14 cellular contexts compared by ENCODE assay signal in genomic region chr1:159855709-159856108, GRCh38. TPM values are rescaled to one million over a fixed set of nuclear protein-coding genes. Genes with fewer than 3 reads are reported as not detected.
DNase-seq lines count a peak whose midpoint lies in the region; ATAC-seq and TF ChIP-seq lines count a peak whose summit lies in the region.
"Had no signal": no experiment of that assay in that cellular context is flagged by ENCODE, and none has a peak within 500 bp of the region (broad histone marks: within the 10 kb centered on the region; RNA-seq: fewer than 3 reads in every experiment).

No MANE protein-coding gene starts in this region.

- WGBS in smooth muscle cell (ENCODE audit: low lambda C conversion rate), result 97% methylated on average over 26 of the region's 34 CpGs
- 64 to 77% methylated on average over 33 to 34 of the region's 34 CpGs for WGBS in lower leg skin, 2 donors

- H2AFZ ChIP-seq in smooth muscle cell (ENCODE audit: low read depth), result no peak overlapping the region

- no peaks in the 10 kb centered on the region for H3K27me3 Mint-ChIP-seq in CD4-positive, CD25-positive, alpha-beta regulatory T cell
- peaks cover 3% of the 10 kb centered on the region for H3K27me3 Mint-ChIP-seq in HFFc6 (ENCODE audit: insufficient read depth)
- no peaks in the 10 kb centered on the region for H3K27me3 Mint-ChIP-seq in effector memory CD8-positive, alpha-beta T cell
- H3K27me3 Mint-ChIP-seq: stimulated activated naive CD8-positive, alpha-beta T cell treated with anti-CD3 and anti-CD28 coated beads, Interleukin-15, Interleukin-2, amounts not matched to agents 100 ng/mL and 50 ng/mL, for 24 hours had no signal

- H3K9ac ChIP-seq in smooth muscle cell (ENCODE audit: low read depth), result no peak overlapping the region

- H3K4me3 ChIP-seq in CD4-positive, CD25-positive, alpha-beta regulatory T cell (ENCODE audit: low read depth, low read length), result no peak overlapping the region
- H3K4me3 ChIP-seq in smooth muscle cell (no peak overlapping the region), lower leg skin (ENCODE audit: low read depth, poor library complexity, severe bottlenecking) (no peak overlapping the region)

- intact Hi-C loops in lower leg skin (cut with DNase I; ENCODE audit: low total_unique reads), result no loop called here

- DNase-seq in CD4-positive, CD25-positive, alpha-beta regulatory T cell, result no peak
- DNase-seq in HFFc6 (no peak), smooth muscle cell (lab: John Stamatoyannopoulos, UW; ENCODE audit: unreplicated experiment) (no peak), NCI-H2196 (lab: John Stamatoyannopoulos, UW; ENCODE audit: unreplicated experiment) (no peak), lower leg skin (ENCODE audit: low spot score in 2 of 2) (no peak)
- no peak for DNase-seq in effector memory CD8-positive, alpha-beta T cell
- DNase-seq: activated CD8-positive, alpha-beta memory T cell treated with anti-CD3 and anti-CD28 coated beads, Interleukin-2, amount 50 U/mL, for 4 hours; effector CD4-positive, alpha-beta T cell; kidney had no signal

- peak overlapping the region in 2 of 3 donors; percentile 60 to 89 for H3K27ac Mint-ChIP-seq in CD4-positive, CD25-positive, alpha-beta regulatory T cell
- peak overlapping the region; percentile 90; the same call in 1 of the 2 replicates for H3K27ac Mint-ChIP-seq in HFFc6
- H3K27ac Mint-ChIP-seq in effector memory CD8-positive, alpha-beta T cell, result peak overlapping the region; percentile 91 to 97

- H3K4me3 Mint-ChIP-seq in CD4-positive, CD25-positive, alpha-beta regulatory T cell, result peak overlapping the region in 3 of 4 donors; percentile 57 to 94 (median 86)
- no peak overlapping the region for H3K4me3 Mint-ChIP-seq in HFFc6
- H3K4me3 Mint-ChIP-seq in effector memory CD8-positive, alpha-beta T cell, result peak overlapping the region; percentile 91 to 95

- no peaks in the 10 kb centered on the region for H3K36me3 ChIP-seq in CD4-positive, CD25-positive, alpha-beta regulatory T cell (ENCODE audit: control insufficient read depth, insufficient read depth, low read length)
- H3K36me3 ChIP-seq in smooth muscle cell (ENCODE audit: low read depth), result no peaks in the 10 kb centered on the region

- peaks cover 13% of the 10 kb centered on the region for H3K4me1 ChIP-seq in CD4-positive, CD25-positive, alpha-beta regulatory T cell (ENCODE audit: control insufficient read depth, insufficient read depth, low read length, poor library complexity, severe bottlenecking)
- H3K4me1 ChIP-seq in smooth muscle cell (ENCODE audit: low read depth), result peaks cover 10% of the 10 kb centered on the region

- peak overlapping the region; percentile 95 for H3K4me2 ChIP-seq in smooth muscle cell

- ATAC-seq in CD4-positive, CD25-positive, alpha-beta regulatory T cell (ENCODE audit: low read depth in 2 of 2), result no peak
- ATAC-seq in effector memory CD8-positive, alpha-beta T cell (replicated peaks), result no peak
- ATAC-seq in HG03097 (IDR thresholded peaks at IDR 0.05; ENCODE audit: low FRiP score, unreplicated experiment), result no peak

- H3K9me3 ChIP-seq in CD4-positive, CD25-positive, alpha-beta regulatory T cell (ENCODE audit: control insufficient read depth in 2 of 2, low read length in 2 of 2), result no peaks in the 10 kb centered on the region
- no peaks in the 10 kb centered on the region for H3K9me3 ChIP-seq in smooth muscle cell (replicated peaks; ENCODE audit: low read depth)

- H3F3A ChIP-seq in smooth muscle cell (ENCODE audit: low read depth), result peaks cover 12% of the 10 kb centered on the region

- no peaks in the 10 kb centered on the region for H3K9me3 Mint-ChIP-seq in CD4-positive, CD25-positive, alpha-beta regulatory T cell
- H3K9me3 Mint-ChIP-seq in HFFc6, result no peaks in the 10 kb centered on the region
- no peaks in the 10 kb centered on the region for H3K9me3 Mint-ChIP-seq in effector memory CD8-positive, alpha-beta T cell
- H3K9me3 Mint-ChIP-seq: stimulated activated naive CD8-positive, alpha-beta T cell treated with anti-CD3 and anti-CD28 coated beads, Interleukin-15, Interleukin-2, amounts not matched to agents 100 ng/mL and 50 ng/mL, for 24 hours had no signal

- peaks cover 11 to 30% (median 14%) of the 10 kb centered on the region in 4 donors for H3K4me1 Mint-ChIP-seq in CD4-positive, CD25-positive, alpha-beta regulatory T cell
- peaks cover 52% of the 10 kb centered on the region for H3K4me1 Mint-ChIP-seq in HFFc6 (ENCODE audit: low read depth)
- H3K4me1 Mint-ChIP-seq in effector memory CD8-positive, alpha-beta T cell (ENCODE audit: low read depth in 2 of 2), result peaks cover 22 to 27% of the 10 kb centered on the region in 2 donors

- no peak for TF ChIP-seq POLR2A in lower leg skin (IDR thresholded peaks at IDR 0.05)

- H3K27ac ChIP-seq in CD4-positive, CD25-positive, alpha-beta regulatory T cell (ENCODE audit: insufficient read depth, low read length, poor library complexity, severe bottlenecking), result no peak overlapping the region
- H3K27ac ChIP-seq in smooth muscle cell (ENCODE audit: low read depth), result no peak overlapping the region

- TF ChIP-seq CTCF in HFFc6 (IDR thresholded peaks at IDR 0.05) (no peak), smooth muscle cell (IDR thresholded peaks at IDR 0.05; ENCODE audit: borderline replicate concordance, insufficient read depth, poor library complexity, severe bottlenecking) (no peak), lower leg skin (IDR thresholded peaks at IDR 0.05) (no peak)

- H4K20me1 ChIP-seq in smooth muscle cell (ENCODE audit: low read depth), result no peaks in the 10 kb centered on the region

- H3K36me3 Mint-ChIP-seq in CD4-positive, CD25-positive, alpha-beta regulatory T cell, result no peaks in the 10 kb centered on the region
- H3K36me3 Mint-ChIP-seq in HFFc6 (ENCODE audit: low read depth), result no peaks in the 10 kb centered on the region
- H3K36me3 Mint-ChIP-seq in effector memory CD8-positive, alpha-beta T cell (ENCODE audit: insufficient read depth), result peaks cover 6% of the 10 kb centered on the region

- no peaks in the 10 kb centered on the region for H3K27me3 ChIP-seq in CD4-positive, CD25-positive, alpha-beta regulatory T cell (ENCODE audit: control insufficient read depth, insufficient read depth, low read length)
- no peaks in the 10 kb centered on the region for H3K27me3 ChIP-seq in smooth muscle cell (ENCODE audit: low read depth)

- H3K79me2 ChIP-seq in smooth muscle cell (ENCODE audit: low read depth), result no peaks in the 10 kb centered on the region

RNA-seq across cellular contexts. Expression of gene VSIG8, which starts 6.7 kb away (rescaled TPM):
- total RNA-seq in CD4-positive, CD25-positive, alpha-beta regulatory T cell, result not detected
- not detected for polyA plus RNA-seq in CD4-positive, CD25-positive, alpha-beta regulatory T cell
- not detected for total RNA-seq in HFFc6 (2021; fragmentation: NEBNext Ultra II Directional; extraction: Animal tissue kit (Norgen Biotek cat#: 25700))
- not detected in 2 replicates for total RNA-seq in smooth muscle cell
- polyA plus RNA-seq in smooth muscle cell, result 0.29 and 1.3 TPM in 2 replicates
- 10 to 100 TPM; 14.6 to 54.5 (median 43.1) TPM for total RNA-seq in lower leg skin
- total RNA-seq: kidney, myocyte, sciatic nerve, SK-MEL-5 had no signal

RNA-seq across cellular contexts. Expression of gene SLAMF8, which starts 29.0 kb away (rescaled TPM):
- total RNA-seq in CD4-positive, CD25-positive, alpha-beta regulatory T cell, result not detected
- under 1 TPM in 1 of 4 donors, not detected in 3; 0.72 TPM for polyA plus RNA-seq in CD4-positive, CD25-positive, alpha-beta regulatory T cell
- total RNA-seq in HFFc6 (2021; fragmentation: NEBNext Ultra II Directional; extraction: Animal tissue kit (Norgen Biotek cat#: 25700)), result under 1 TPM; 0.09 to 0.99 (median 0.40) TPM
- total RNA-seq in smooth muscle cell (10.8 and 11.0 TPM in 2 replicates), lower leg skin (1 to 10 TPM; 3.1 to 7.8 (median 5.2) TPM)
- polyA plus RNA-seq in smooth muscle cell, result 13.5 and 15.1 TPM in 2 replicates
- total RNA-seq: SK-MEL-5 had no signal

RNA-seq across cellular contexts. Expression of gene CFAP45, which starts 44.3 kb away (rescaled TPM):
- total RNA-seq in CD4-positive, CD25-positive, alpha-beta regulatory T cell, result 7.2 TPM
- polyA plus RNA-seq in CD4-positive, CD25-positive, alpha-beta regulatory T cell, result under 1 TPM in 3 of 4 donors, not detected in 1; 0.40 to 0.52 (median 0.44) TPM
- total RNA-seq in HFFc6 (2021; fragmentation: NEBNext Ultra II Directional; extraction: Animal tissue kit (Norgen Biotek cat#: 25700)), result 1 to 10 TPM in 4 of 6 experiments, under 1 TPM in 2; 0.94 to 2.5 (median 1.2) TPM
- total RNA-seq in smooth muscle cell, result 1.1 and 1.3 TPM in 2 replicates
- polyA plus RNA-seq in smooth muscle cell, result 1.2 and 1.9 TPM in 2 replicates
- 1 to 10 TPM in 1 of 4 donors, under 1 TPM in 3; 0.46 to 3.0 (median 0.66) TPM for total RNA-seq in lower leg skin
- total RNA-seq: myocyte had no signal

RNA-seq across cellular contexts. Expression of gene FCRL6, which starts 53.5 kb away (rescaled TPM):
- not detected for total RNA-seq in CD4-positive, CD25-positive, alpha-beta regulatory T cell
- polyA plus RNA-seq in CD4-positive, CD25-positive, alpha-beta regulatory T cell, result under 1 TPM in 2 of 4 donors, not detected in 2; 0.08 to 0.25 TPM
- total RNA-seq in HFFc6 (2021; fragmentation: NEBNext Ultra II Directional; extraction: Animal tissue kit (Norgen Biotek cat#: 25700)), result not detected
- total RNA-seq in smooth muscle cell (not detected in 2 replicates), lower leg skin (under 1 TPM in 3 of 4 donors, not detected in 1; 0.17 to 0.80 (median 0.42) TPM)
- not detected in 2 replicates for polyA plus RNA-seq in smooth muscle cell
- total RNA-seq: myocyte, SK-MEL-5 had no signal

Comparison
In these comparisons a context has a peak if more than half of its experiments do, and no peak if none do; other contexts are left out.
1. RNA of gene VSIG8, which starts 6.7 kb away (total RNA-seq): 14.6 to 54.5 TPM in lower leg skin; not detected in CD4-positive, CD25-positive, alpha-beta regulatory T cell (single experiment), not detected in HFFc6 and not detected in smooth muscle cell; every median in the first group is over 10 times any median in the second.
2. Peak in every context shown above with its lines, with median percentiles within 50 percentile points of each other: H3K27ac Mint-ChIP-seq.